ENCODE assay signal across 8 cellular contexts in genomic region chr1:153749408-153750005, GRCh38. TPM values are rescaled to one million over a fixed set of nuclear protein-coding genes. Genes with fewer than 3 reads are reported as not detected.
DNase-seq lines count a peak whose midpoint lies in the region; ATAC-seq and TF ChIP-seq lines count a peak whose summit lies in the region.

No MANE protein-coding gene starts in this region.

- peaks cover 53% of the 10 kb centered on the region for H3K36me3 Mint-ChIP-seq in activated CD4-positive, alpha-beta T cell treated with anti-CD3 and anti-CD28 coated beads, Interleukin-2, amount 10 ng/mL, durations not matched to agents 7 days and 5 days (ENCODE audit: low read depth)

- H3K9me3 Mint-ChIP-seq in activated CD4-positive, alpha-beta T cell treated with anti-CD3 and anti-CD28 coated beads, Interleukin-2, amount 10 ng/mL, durations not matched to agents 7 days and 5 days: no peaks in the 10 kb centered on the region

- CTCF ChIA-PET in AG04450 (lab: Charles Lee): interaction anchor here (0.6 to 5.6 kb wide), 19 partner anchors 8 to 397 kb away, joined by 3 to 50 read pairs (median 4); partner anchors contain the start of genes NPR1 and RAB13
- CTCF ChIA-PET in activated CD4-positive, alpha-beta T cell treated with anti-CD3 and anti-CD28 coated beads, Interleukin-2, amount 10 ng/mL, durations not matched to agents 7 days and 5 days (lab: Charles Lee): interaction anchor here (1.3 to 1.6 kb wide), 2 partner anchors 14 to 178 kb away, joined by 3 to 5 read pairs; no protein-coding TSS in a partner anchor

- no peak overlapping the region for H3K4me3 Mint-ChIP-seq in activated CD4-positive, alpha-beta T cell treated with anti-CD3 and anti-CD28 coated beads, Interleukin-2, amount 10 ng/mL, durations not matched to agents 7 days and 5 days

- H3K4me1 Mint-ChIP-seq in activated CD4-positive, alpha-beta T cell treated with anti-CD3 and anti-CD28 coated beads, Interleukin-2, amount 10 ng/mL, durations not matched to agents 7 days and 5 days: peaks cover 9% of the 10 kb centered on the region

- H3K27me3 ChIP-seq in AG04450 (ENCODE audit: control insufficient read depth, insufficient read depth, low read length): no peaks in the 10 kb centered on the region

- no peaks in the 10 kb centered on the region for H3K27me3 Mint-ChIP-seq in activated CD4-positive, alpha-beta T cell treated with anti-CD3 and anti-CD28 coated beads, Interleukin-2, amount 10 ng/mL, durations not matched to agents 7 days and 5 days

- H3K4me3 ChIP-seq in AG04450 (ENCODE audit: low read depth, low read length): no peak overlapping the region

- TF ChIP-seq CTCF in AG04450 (IDR thresholded peaks at IDR 0.05; ENCODE audit: low read depth, low read length): peak; percentile 96

- peak; percentile 67 for DNase-seq in AG04450 (ENCODE audit: low read depth, low spot score)
- peak; percentile 81 for DNase-seq in NCI-H526 treated with DMSO at 0.1 percent for 48 hours (lab: John Stamatoyannopoulos, UW)
- DNase-seq in activated CD4-positive, alpha-beta T cell treated with anti-CD3 and anti-CD28 coated beads, Interleukin-2, amount 10 ng/mL, durations not matched to agents 7 days and 5 days: peak; percentile 84
- DNase-seq in dedifferentiated amniotic fluid mesenchymal stem cell (ENCODE audit: extremely low spot score): peak; percentile 67
- peak; percentile 92 for DNase-seq in medulla oblongata (ENCODE audit: extremely low spot score)
- DNase-seq in stimulated activated CD8-positive, alpha-beta memory T cell treated with anti-CD3 and anti-CD28 coated beads, Interleukin-12 subunit alpha, Interleukin-12 subunit beta, amount 100 ng/mL, for 1 hour (ENCODE audit: low read depth): peak; percentile 65

- POLR2A ChIA-PET in AG04450 (lab: Yijun Ruan, JAX): no interaction called here
- POLR2A ChIA-PET in activated CD4-positive, alpha-beta T cell treated with anti-CD3 and anti-CD28 coated beads, Interleukin-2, amount 10 ng/mL, durations not matched to agents 7 days and 5 days (lab: Charles Lee): no interaction called here

- ATAC-seq in GM18909 (IDR thresholded peaks at IDR 0.05; ENCODE audit: poor library complexity, unreplicated experiment) (peak; percentile 79), HG03460 (IDR thresholded peaks at IDR 0.05; ENCODE audit: unreplicated experiment) (peak; percentile 77)

- H3K9me3 ChIP-seq in AG04450 (ENCODE audit: control insufficient read depth, insufficient read depth, low read length): no peaks in the 10 kb centered on the region

- H3K27ac Mint-ChIP-seq in activated CD4-positive, alpha-beta T cell treated with anti-CD3 and anti-CD28 coated beads, Interleukin-2, amount 10 ng/mL, durations not matched to agents 7 days and 5 days: no peak overlapping the region

- no peak overlapping the region for H3K27ac ChIP-seq in AG04450 (ENCODE audit: low read depth, low read length)

RNA-seq across cellular contexts. Expression of gene INTS3, which starts 21.7 kb away (rescaled TPM):
- polyA plus RNA-seq in AG04450 (2011; rRNA removed): 44.5 and 45.1 TPM in 2 replicates
- 42.7 and 45.2 TPM in 2 replicates for polyA minus RNA-seq in AG04450 (2011; rRNA and poly(A)+ RNA removed)
- 10 to 100 TPM; 62.9 to 64.8 TPM for total RNA-seq in activated CD4-positive, alpha-beta T cell treated with anti-CD3 and anti-CD28 coated beads, Interleukin-2, amount 10 ng/mL, durations not matched to agents 7 days and 5 days

RNA-seq across cellular contexts. Expression of gene SLC27A3, which starts 25.7 kb away (rescaled TPM):
- polyA plus RNA-seq in AG04450 (2011; rRNA removed): 9.9 and 14.3 TPM in 2 replicates
- 12.6 and 12.9 TPM in 2 replicates for polyA minus RNA-seq in AG04450 (2011; rRNA and poly(A)+ RNA removed)
- 10 to 100 TPM; 22.2 to 22.9 TPM for total RNA-seq in activated CD4-positive, alpha-beta T cell treated with anti-CD3 and anti-CD28 coated beads, Interleukin-2, amount 10 ng/mL, durations not matched to agents 7 days and 5 days
